In genomic region chr22:30245985-30246901, GRCh38 we compare ENCODE assay signal across 8 cellular contexts. TPM values are rescaled to one million over a fixed set of nuclear protein-coding genes. Genes with fewer than 3 reads are reported as not detected.
DNase-seq lines count a peak whose midpoint lies in the region; ATAC-seq, FAIRE-seq and TF ChIP-seq lines count a peak whose summit lies in the region.

Gene LIF, minus strand, starts transcription at chr22:30246759. Its CDS starts 64 bp downstream, at chr22:30246695.

- CTCF ChIA-PET in Panc1 (lab: Charles Lee) = no interaction called here
- CTCF ChIA-PET in activated naive CD4-positive, alpha-beta T cell treated with anti-CD3 and anti-CD28 coated beads, Interleukin-2, amount 10 ng/mL, durations not matched to agents 7 days and 5 days (lab: Charles Lee) = interaction anchor here (0.6 to 1.5 kb wide), 3 partner anchors 18 to 137 kb away, joined by 3 to 5 read pairs (median 3); no protein-coding TSS in a partner anchor

- TSS peak; percentile 49 for BruUV-seq in Panc1 (replicated peaks; lab: Mats Ljungman, UMichigan)

- H3K9me3 Mint-ChIP-seq in activated naive CD4-positive, alpha-beta T cell treated with anti-CD3 and anti-CD28 coated beads, Interleukin-2, amount 10 ng/mL, durations not matched to agents 7 days and 5 days = no peaks in the 10 kb centered on the region

- FAIRE-seq in H54 (lab: Jason Lieb, UNC) = no peak

- no peak for TF ChIP-seq POLR2A in H54 (IDR thresholded peaks at IDR 0.05; ENCODE audit: low read depth, low read length)

- no peaks in the 10 kb centered on the region for H3K9me3 ChIP-seq in Panc1 (ENCODE audit: control insufficient read depth, insufficient read depth, low read depth, low read length)

- peak within 1 kb of the TSS; percentile 95 for H3K27ac ChIP-seq in Panc1 (ENCODE audit: low read length)

- ATAC-seq in Panc1 (peak; percentile 10), left cardiac atrium (peak; percentile 4 to 32), GM18517 (IDR thresholded peaks at IDR 0.05; ENCODE audit: unreplicated experiment) (no peak)

- peak within 1 kb of the TSS; percentile 100 for H3K4me3 Mint-ChIP-seq in activated naive CD4-positive, alpha-beta T cell treated with anti-CD3 and anti-CD28 coated beads, Interleukin-2, amount 10 ng/mL, durations not matched to agents 7 days and 5 days

- intact Hi-C loops in Panc1 (cut with micrococcal nuclease; ENCODE audit: unreplicated experiment) = loop anchor here (5.0 kb wide), 1 partner anchor 34 kb away; no protein-coding TSS in a partner anchor
- intact Hi-C loops in left cardiac atrium (cut with DNase I) = loop anchor here in 1 of 2 donors (2.0 kb wide), 1 partner anchor 37 kb away; no protein-coding TSS in a partner anchor

- no peaks in the 10 kb centered on the region for H3K27me3 ChIP-seq in Panc1 (ENCODE audit: control insufficient read depth, insufficient read depth, low read length)

- H3K27ac Mint-ChIP-seq in activated naive CD4-positive, alpha-beta T cell treated with anti-CD3 and anti-CD28 coated beads, Interleukin-2, amount 10 ng/mL, durations not matched to agents 7 days and 5 days = peak within 1 kb of the TSS; percentile 96

- in situ Hi-C loops in Panc1 (cut with HindIII; ENCODE audit: low pct_unique_long_range_greater_than_20kb, low sequenced_read_pairs) = no loop called here

- H3K36me3 Mint-ChIP-seq in activated naive CD4-positive, alpha-beta T cell treated with anti-CD3 and anti-CD28 coated beads, Interleukin-2, amount 10 ng/mL, durations not matched to agents 7 days and 5 days = peaks cover 42% of the 10 kb centered on the region

- POLR2A ChIA-PET in Panc1 (lab: Charles Lee) = interaction anchor here (0.6 to 0.7 kb wide), 3 partner anchors 44 to 171 kb away, joined by 3 to 8 read pairs (median 5); no protein-coding TSS in a partner anchor

- H3K4me1 Mint-ChIP-seq in activated naive CD4-positive, alpha-beta T cell treated with anti-CD3 and anti-CD28 coated beads, Interleukin-2, amount 10 ng/mL, durations not matched to agents 7 days and 5 days = peaks cover 81% of the 10 kb centered on the region

- no peaks in the 10 kb centered on the region for H3K27me3 Mint-ChIP-seq in activated naive CD4-positive, alpha-beta T cell treated with anti-CD3 and anti-CD28 coated beads, Interleukin-2, amount 10 ng/mL, durations not matched to agents 7 days and 5 days

- peak within 1 kb of the TSS; percentile 37 to 50 for H3K4me3 ChIP-seq in Panc1 (ENCODE audit: low read depth in 2 of 2, low read length in 2 of 2)

- H3K4me1 ChIP-seq in Panc1 (ENCODE audit: control insufficient read depth, insufficient read depth, low read length) = peaks cover 72% of the 10 kb centered on the region

- TF ChIP-seq CTCF in GM10266 (IDR thresholded peaks at IDR 0.05; ENCODE audit: control insufficient read depth, insufficient read depth, low read depth, missing control alignments) = peak; percentile 34
- no peak for TF ChIP-seq CTCF in Panc1 (IDR thresholded peaks at IDR 0.05)

- DNase-seq in GM10266 (ENCODE audit: extremely low spot score) (peak; percentile 75), Panc1 (ENCODE audit: low read depth, low spot score) (no peak), left cardiac atrium (no peak), retina (peak; percentile 74), occipital lobe (lab: John Stamatoyannopoulos, UW) (no peak), H54 (ENCODE audit: insufficient read length, low spot score) (no peak)
- DNase-seq in activated naive CD4-positive, alpha-beta T cell treated with anti-CD3 and anti-CD28 coated beads, Interleukin-2, amount 10 ng/mL, durations not matched to agents 7 days and 5 days = peak; percentile 73

- no peaks in the 10 kb centered on the region; the same call in 1 of the 2 replicates for H3K36me3 ChIP-seq in Panc1 (ENCODE audit: control insufficient read depth, insufficient read depth, low read length)

RNA-seq across cellular contexts. Expression of gene LIF, which starts in this region (rescaled TPM):
- total RNA-seq in Panc1 (2021; ENCODE audit: unreplicated experiment) (34.4 TPM), left cardiac atrium (1 to 10 TPM in 1 of 2 donors, under 1 TPM in 1; 0.94 to 7.0 TPM), occipital lobe (not detected)
- polyA plus RNA-seq in Panc1 (2012; ENCODE audit: insufficient read length) = 40.7 TPM

Comparison
In these comparisons a context has a peak if more than half of its experiments do, and no peak if none do; other contexts are left out.
1. DNase-seq: peak in GM10266 (single experiment), activated naive CD4-positive, alpha-beta T cell treated with anti-CD3 and anti-CD28 coated beads, Interleukin-2, amount 10 ng/mL, durations not matched to agents 7 days and 5 days (single experiment) and retina (single experiment); none in Panc1 (single experiment), left cardiac atrium (single experiment), occipital lobe (single experiment) and H54 (single experiment).